Comparison of ENCODE assay signal across 11 cellular contexts in genomic region chr3:119700920-119701734, GRCh38. TPM values are rescaled to one million over a fixed set of nuclear protein-coding genes. Genes with fewer than 3 reads are reported as not detected.
A peak's percentile ranks its signal among the peaks of the same experiment; 100 is the strongest.
DNase-seq lines count a peak whose midpoint lies in the region; ATAC-seq, FAIRE-seq and TF ChIP-seq lines count a peak whose summit lies in the region.
"Had no signal": no experiment of that assay in that cellular context is flagged by ENCODE, and none has a peak within 500 bp of the region (broad histone marks: within the 10 kb centered on the region; RNA-seq: fewer than 3 reads in every experiment).

No MANE protein-coding gene starts in this region.

- H3K27ac ChIP-seq in CD4-positive, CD25-positive, alpha-beta regulatory T cell (ENCODE audit: insufficient read depth, low read length, poor library complexity, severe bottlenecking) = peak overlapping the region; percentile 49
- H3K27ac ChIP-seq in K562 (ENCODE audit: extremely low read depth, low read depth, low read length) = no peak overlapping the region

- no peak for TF ChIP-seq EP300 in K562 (IDR thresholded peaks at IDR 0.05; ENCODE audit: low read length)

- H3K36me3 ChIP-seq in CD4-positive, CD25-positive, alpha-beta regulatory T cell (ENCODE audit: control insufficient read depth, insufficient read depth, low read length) = no peaks in the 10 kb centered on the region
- H3K36me3 ChIP-seq in K562 (ENCODE audit: control insufficient read depth, insufficient read depth, low read length) = no peaks in the 10 kb centered on the region

- H2AFZ ChIP-seq in K562 (ENCODE audit: low read depth, low read length) = peak overlapping the region; percentile 40

- no peaks in the 10 kb centered on the region for H3K9me3 Mint-ChIP-seq in CD4-positive, CD25-positive, alpha-beta regulatory T cell

- FAIRE-seq in K562 (lab: Jason Lieb, UNC) = no peak

- no peaks in the 10 kb centered on the region for H3K36me3 Mint-ChIP-seq in CD4-positive, CD25-positive, alpha-beta regulatory T cell

- H3K4me2 ChIP-seq in K562 (ENCODE audit: insufficient read depth, low read length) = no peak overlapping the region

- TF ChIP-seq POLR2A in K562 (conservative IDR thresholded peaks at IDR 0.05) = no peak

- H3K9ac ChIP-seq in K562 (ENCODE audit: insufficient read depth in 1 of 2, low read depth in 2 of 2, low read length in 2 of 2) = no peak overlapping the region

- peaks cover 19 to 36% (median 27%) of the 10 kb centered on the region in 4 donors for H3K4me1 Mint-ChIP-seq in CD4-positive, CD25-positive, alpha-beta regulatory T cell

- no peaks in the 10 kb centered on the region for H3K79me2 ChIP-seq in K562 (ENCODE audit: control insufficient read depth, insufficient read depth, low read length)

- peak overlapping the region in 1 of 3 donors; percentile 75 for H3K27ac Mint-ChIP-seq in CD4-positive, CD25-positive, alpha-beta regulatory T cell
- H3K27ac Mint-ChIP-seq: endodermal cell had no signal

- peaks cover 18% of the 10 kb centered on the region for H3K4me1 ChIP-seq in CD4-positive, CD25-positive, alpha-beta regulatory T cell (ENCODE audit: control insufficient read depth, insufficient read depth, low read length, poor library complexity, severe bottlenecking)
- peaks cover 0 to 2% of the 10 kb centered on the region in 2 experiments; a peak in 1 of 5 replicates for H3K4me1 ChIP-seq in K562 (replicated peaks in 1 of 2; ENCODE audit: control insufficient read depth in 2 of 2, insufficient read depth in 2 of 2, low read length in 2 of 2)

- DNase-seq in CD4-positive, CD25-positive, alpha-beta regulatory T cell = peak in 1 of 3 donors; percentile 40
- DNase-seq in K562 (ENCODE audit: extremely low read depth in 1 of 4, low spot score in 3 of 4) (no peak), GM20000 (ENCODE audit: low spot score) (no peak), hippocampal formation (lab: John Stamatoyannopoulos, UW) (no peak), G401 (ENCODE audit: low spot score) (no peak), SIG-M5 treated with dmso at 0.1 percent for 504 hours (lab: John Stamatoyannopoulos, UW; ENCODE audit: unreplicated experiment) (no peak)
- DNase-seq: endodermal cell, KG1, NCI-H69 had no signal

- H3K4me3 Mint-ChIP-seq in CD4-positive, CD25-positive, alpha-beta regulatory T cell = peak overlapping the region in 3 of 4 donors; percentile 26 to 62 (median 56)
- H3K4me3 Mint-ChIP-seq: endodermal cell had no signal

- no peaks in the 10 kb centered on the region for H4K20me1 ChIP-seq in K562 (replicated peaks; ENCODE audit: control insufficient read depth, insufficient read depth, low read length)

- intact Hi-C loops in K562 (cut with micrococcal nuclease) = no loop called here

- no peaks in the 10 kb centered on the region for H3K9me1 ChIP-seq in K562 (ENCODE audit: control insufficient read depth, insufficient read depth, low read length)

- TF ChIP-seq RAD21 in K562 (CRISPR knock-in tag; conservative IDR thresholded peaks at IDR 0.05 in 1 of 2, IDR thresholded peaks at IDR 0.05 in 1 of 2) = no peak

- no peaks in the 10 kb centered on the region for H3K27me3 ChIP-seq in CD4-positive, CD25-positive, alpha-beta regulatory T cell (ENCODE audit: control insufficient read depth, insufficient read depth, low read length)
- no peaks in the 10 kb centered on the region for H3K27me3 ChIP-seq in K562 (ENCODE audit: control insufficient read depth in 2 of 2, insufficient read depth in 2 of 2, low read length in 2 of 2)

- TF ChIP-seq CTCF in K562 (IDR thresholded peaks at IDR 0.05 in 2 of 3, conservative IDR thresholded peaks at IDR 0.05 in 1 of 3; ENCODE audit: insufficient read depth in 2 of 3, low read depth in 1 of 3, low read length in 3 of 3) (no peak), GM20000 (IDR thresholded peaks at IDR 0.05; ENCODE audit: extremely low read depth, missing control alignments) (no peak)

- CTCF ChIA-PET in K562 (lab: Yijun Ruan, JAX; ENCODE audit: low intra/inter-chr PET ratio) = no interaction called here

- peak overlapping the region; percentile 14 for H3K4me3 ChIP-seq in CD4-positive, CD25-positive, alpha-beta regulatory T cell (ENCODE audit: low read depth, low read length)
- H3K4me3 ChIP-seq in K562 = no peak overlapping the region

- ATAC-seq in CD4-positive, CD25-positive, alpha-beta regulatory T cell (ENCODE audit: low read depth in 2 of 2) = no peak
- ATAC-seq in GM19035 (IDR thresholded peaks at IDR 0.05; ENCODE audit: unreplicated experiment) (peak; percentile 21), HG03439 (IDR thresholded peaks at IDR 0.05; ENCODE audit: unreplicated experiment) (peak; percentile 8), K562 (no peak)

- no peaks in the 10 kb centered on the region for H3K9me3 ChIP-seq in CD4-positive, CD25-positive, alpha-beta regulatory T cell (ENCODE audit: control insufficient read depth in 2 of 2, low read length in 2 of 2)
- no peaks in the 10 kb centered on the region; the same call in none of the 2 replicates for H3K9me3 ChIP-seq in K562 (replicated peaks; ENCODE audit: control insufficient read depth, insufficient read depth, low read depth, low read length)

- in situ Hi-C loops in K562 (cut with MboI) = no loop called here
- in situ Hi-C loops in G401 (cut with HindIII; ENCODE audit: low sequenced_read_pairs) = no loop called here

- WGBS in K562 (ENCODE audit: insufficient coverage, low coverage, missing lambda C conversion rate) = 80% methylated on average over 14 of the region's 22 CpGs

- no TSS peak for BruUV-seq in K562 (replicated peaks; lab: Mats Ljungman, UMichigan)

- peaks cover 6% of the 10 kb centered on the region for H3K27me3 Mint-ChIP-seq in CD4-positive, CD25-positive, alpha-beta regulatory T cell

- POLR2A ChIA-PET in K562 (lab: Yijun Ruan, JAX) = no interaction called here

RNA-seq across cellular contexts. Expression of gene CFAP91, which starts 1.7 kb away (rescaled TPM):
- total RNA-seq in CD4-positive, CD25-positive, alpha-beta regulatory T cell = 0.44 TPM
- under 1 TPM in 1 of 4 donors, not detected in 3; 0.59 TPM for polyA plus RNA-seq in CD4-positive, CD25-positive, alpha-beta regulatory T cell
- total RNA-seq in K562 (2011; cell fraction: chromatin; rRNA removed; ENCODE audit: low replicate concordance) = not detected in 2 replicates
- not detected in 2 replicates for total RNA-seq in K562 (2011; cell fraction: nucleolus; rRNA removed)
- total RNA-seq in K562 (2011; cell fraction: nucleoplasm; rRNA removed) = not detected in 2 replicates
- total RNA-seq in K562 (2014; rRNA removed) (not detected in 2 replicates), K562 (2014; rRNA removed; fragmentation: Illumina TruSeq; extraction: Trizol) (not detected in 2 replicates), K562 (2015; rRNA removed; fragmentation: Illumina TruSeq; extraction: Trizol) (not detected in 2 replicates), K562 (2021) (not detected in 2 replicates)
- polyA plus RNA-seq in K562 (2011; rRNA removed) (not detected in 2 replicates), K562 (2014; fragmentation: Illumina TruSeq; extraction: Trizol) (not detected in 2 replicates), K562 (2014; fragmentation: Nextera tagmentation; extraction: Ambion mirVana) (not detected), K562 (2014; rRNA removed) (not detected in 2 replicates)
- polyA plus RNA-seq in K562 (2011; cell fraction: cytosol; rRNA removed) = not detected in 2 replicates
- not detected in 2 replicates for polyA plus RNA-seq in K562 (2011; cell fraction: nucleus; rRNA removed)
- polyA plus RNA-seq in K562 (2012) = not detected in 2 replicates
- not detected in 2 replicates for polyA minus RNA-seq in K562 (2011; rRNA and poly(A)+ RNA removed)
- not detected in 2 replicates for polyA minus RNA-seq in K562 (2011; cell fraction: cytosol; rRNA and poly(A)+ RNA removed)
- polyA minus RNA-seq in K562 (2011; cell fraction: nucleus; rRNA and poly(A)+ RNA removed) = not detected in 2 replicates
- total RNA-seq in G401 (2014; rRNA removed; shearing (Covaris generic)) = not detected in 2 replicates

RNA-seq across cellular contexts. Expression of gene COX17, which starts 23.9 kb away (rescaled TPM):
- total RNA-seq in CD4-positive, CD25-positive, alpha-beta regulatory T cell = 34.1 TPM
- polyA plus RNA-seq in CD4-positive, CD25-positive, alpha-beta regulatory T cell = 100 to 1,000 TPM in 2 of 4 donors, 10 to 100 TPM in 2; 82.1 to 124 (median 97.2) TPM
- 10.0 and 11.6 TPM in 2 replicates for total RNA-seq in K562 (2011; cell fraction: chromatin; rRNA removed; ENCODE audit: low replicate concordance)
- 8.0 and 8.3 TPM in 2 replicates for total RNA-seq in K562 (2011; cell fraction: nucleolus; rRNA removed)
- 13.7 and 24.1 TPM in 2 replicates for total RNA-seq in K562 (2011; cell fraction: nucleoplasm; rRNA removed)
- total RNA-seq in K562 (2014; rRNA removed) (64.5 and 69.3 TPM in 2 replicates), K562 (2014; rRNA removed; fragmentation: Illumina TruSeq; extraction: Trizol) (47.9 and 51.6 TPM in 2 replicates), K562 (2015; rRNA removed; fragmentation: Illumina TruSeq; extraction: Trizol) (52.6 and 60.6 TPM in 2 replicates), K562 (2021) (34.3 and 44.2 TPM in 2 replicates)
- polyA plus RNA-seq in K562 (2011; rRNA removed) (29.1 and 32.2 TPM in 2 replicates), K562 (2014; fragmentation: Illumina TruSeq; extraction: Trizol) (32.5 and 40.8 TPM in 2 replicates), K562 (2014; fragmentation: Nextera tagmentation; extraction: Ambion mirVana) (100 to 1,000 TPM; 147 to 167 TPM), K562 (2014; rRNA removed) (102 and 121 TPM in 2 replicates)
- polyA plus RNA-seq in K562 (2011; cell fraction: cytosol; rRNA removed) = 15.7 and 25.9 TPM in 2 replicates
- 14.5 and 23.5 TPM in 2 replicates for polyA plus RNA-seq in K562 (2011; cell fraction: nucleus; rRNA removed)
- 47.8 and 81.9 TPM in 2 replicates for polyA plus RNA-seq in K562 (2012)
- polyA minus RNA-seq in K562 (2011; rRNA and poly(A)+ RNA removed) = 10.1 TPM in 2 replicates
- polyA minus RNA-seq in K562 (2011; cell fraction: cytosol; rRNA and poly(A)+ RNA removed) = 5.0 and 8.6 TPM in 2 replicates
- polyA minus RNA-seq in K562 (2011; cell fraction: nucleus; rRNA and poly(A)+ RNA removed) = 12.9 and 22.1 TPM in 2 replicates
- 4.2 and 5.0 TPM in 2 replicates for total RNA-seq in G401 (2014; rRNA removed; shearing (Covaris generic))

RNA-seq across cellular contexts. Expression of gene POPDC2, which starts 40.7 kb away (rescaled TPM):
- total RNA-seq in CD4-positive, CD25-positive, alpha-beta regulatory T cell = 5.5 TPM
- 1 to 10 TPM; 1.9 to 3.2 (median 2.4) TPM for polyA plus RNA-seq in CD4-positive, CD25-positive, alpha-beta regulatory T cell
- 0.21 and 0.30 TPM in 2 replicates for total RNA-seq in K562 (2011; cell fraction: chromatin; rRNA removed; ENCODE audit: low replicate concordance)
- total RNA-seq in K562 (2011; cell fraction: nucleolus; rRNA removed) = 0.33 TPM in 1 of 2 replicates, not detected in the other
- 0.44 and 0.69 TPM in 2 replicates for total RNA-seq in K562 (2011; cell fraction: nucleoplasm; rRNA removed)
- 0.08 TPM in 1 of 2 replicates, not detected in the other for total RNA-seq in K562 (2014; rRNA removed)
- total RNA-seq in K562 (2014; rRNA removed; fragmentation: Illumina TruSeq; extraction: Trizol) = not detected in 2 replicates
- total RNA-seq in K562 (2015; rRNA removed; fragmentation: Illumina TruSeq; extraction: Trizol) = 0.41 TPM in 1 of 2 replicates, not detected in the other
- 0.13 TPM in 1 of 2 replicates, not detected in the other for total RNA-seq in K562 (2021)
- 0.13 and 0.28 TPM in 2 replicates for polyA plus RNA-seq in K562 (2011; rRNA removed)
- polyA plus RNA-seq in K562 (2011; cell fraction: cytosol; rRNA removed) = 0.09 TPM in 1 of 2 replicates, not detected in the other
- 0.24 and 0.34 TPM in 2 replicates for polyA plus RNA-seq in K562 (2011; cell fraction: nucleus; rRNA removed)
- 0.30 and 1.3 TPM in 2 replicates for polyA plus RNA-seq in K562 (2012)
- 0.09 and 0.17 TPM in 2 replicates for polyA plus RNA-seq in K562 (2014; fragmentation: Illumina TruSeq; extraction: Trizol)
- polyA plus RNA-seq in K562 (2014; fragmentation: Nextera tagmentation; extraction: Ambion mirVana) = under 1 TPM; 0.08 to 0.31 TPM
- 0.32 and 1.00 TPM in 2 replicates for polyA plus RNA-seq in K562 (2014; rRNA removed)
- polyA minus RNA-seq in K562 (2011; rRNA and poly(A)+ RNA removed) = 0.11 and 0.18 TPM in 2 replicates
- polyA minus RNA-seq in K562 (2011; cell fraction: cytosol; rRNA and poly(A)+ RNA removed) = not detected in 2 replicates
- polyA minus RNA-seq in K562 (2011; cell fraction: nucleus; rRNA and poly(A)+ RNA removed) = 0.44 TPM in 1 of 2 replicates, not detected in the other
- 0.06 TPM in 1 of 2 replicates, not detected in the other for total RNA-seq in G401 (2014; rRNA removed; shearing (Covaris generic))

Comparison
In these comparisons a context has a peak if more than half of its experiments do, and no peak if none do; other contexts are left out.
1. ATAC-seq: peak in GM19035 (single experiment) and HG03439 (single experiment); none in CD4-positive, CD25-positive, alpha-beta regulatory T cell (0 of 2) and K562 (single experiment).